In genomic region chr4:147773261-147774184, GRCh38 we compare ENCODE assay signal across 9 cellular contexts. TPM values are rescaled to one million over a fixed set of nuclear protein-coding genes. Genes with fewer than 3 reads are reported as not detected.
DNase-seq lines count a peak whose midpoint lies in the region; ATAC-seq, FAIRE-seq and TF ChIP-seq lines count a peak whose summit lies in the region.
"Had no signal": no experiment of that assay in that cellular context is flagged by ENCODE, and none has a peak within 500 bp of the region (broad histone marks: within the 10 kb centered on the region; RNA-seq: fewer than 3 reads in every experiment).

No MANE protein-coding gene starts in this region.

- H3K27ac ChIP-seq in pancreas: no peak overlapping the region

- peaks cover 3% of the 10 kb centered on the region for H3K36me3 Mint-ChIP-seq in activated CD4-positive, alpha-beta memory T cell treated with anti-CD3 and anti-CD28 coated beads, Interleukin-2, amount 10 ng/mL, durations not matched to agents 7 days and 5 days (ENCODE audit: low read depth)

- H3K4me3 Mint-ChIP-seq in activated CD4-positive, alpha-beta memory T cell treated with anti-CD3 and anti-CD28 coated beads, Interleukin-2, amount 10 ng/mL, durations not matched to agents 7 days and 5 days: no peak overlapping the region

- DNase-seq in choroid plexus epithelial cell (ENCODE audit: low read depth) (peak; percentile 72), pancreas (no peak), midbrain (lab: John Stamatoyannopoulos, UW) (no peak), nucleus accumbens (lab: John Stamatoyannopoulos, UW) (no peak)
- no peak for DNase-seq in activated CD4-positive, alpha-beta memory T cell treated with anti-CD3 and anti-CD28 coated beads, Interleukin-2, amount 10 ng/mL, durations not matched to agents 7 days and 5 days
- DNase-seq in activated T-cell treated with anti-CD3 and anti-CD28 coated beads, Interleukin-2, amount 50 U/mL, for 48 hours: no peak
- DNase-seq: activated CD4-positive, alpha-beta T cell treated with anti-CD3 and anti-CD28 coated beads for 1 hour had no signal

- H3K36me3 ChIP-seq in pancreas: no peaks in the 10 kb centered on the region

- no peak overlapping the region for H3K27ac Mint-ChIP-seq in activated CD4-positive, alpha-beta memory T cell treated with anti-CD3 and anti-CD28 coated beads, Interleukin-2, amount 10 ng/mL, durations not matched to agents 7 days and 5 days

- intact Hi-C loops in pancreas (cut with DNase I): no loop called here

- POLR2A ChIA-PET in activated CD4-positive, alpha-beta memory T cell treated with anti-CD3 and anti-CD28 coated beads, Interleukin-2, amount 10 ng/mL, durations not matched to agents 7 days and 5 days (lab: Charles Lee): no interaction called here

- TF ChIP-seq CTCF in choroid plexus epithelial cell (conservative IDR thresholded peaks at IDR 0.05; ENCODE audit: low read depth, low read length) (no peak), pancreas (IDR thresholded peaks at IDR 0.05) (no peak)

- CTCF ChIA-PET in activated CD4-positive, alpha-beta memory T cell treated with anti-CD3 and anti-CD28 coated beads, Interleukin-2, amount 10 ng/mL, durations not matched to agents 7 days and 5 days (lab: Charles Lee): interaction anchor here (1.0 to 2.0 kb wide), 2 partner anchors 63 to 93 kb away, joined by 3 to 7 read pairs; no protein-coding TSS in a partner anchor

- no peaks in the 10 kb centered on the region for H3K27me3 ChIP-seq in pancreas

- ATAC-seq in GM18520 (IDR thresholded peaks at IDR 0.05; ENCODE audit: unreplicated experiment) (peak; percentile 40), HG03095 (IDR thresholded peaks at IDR 0.05; ENCODE audit: unreplicated experiment) (peak; percentile 44), pancreas (peak; percentile 41 to 60 (median 50))

- no peaks in the 10 kb centered on the region for H3K9me3 ChIP-seq in pancreas

- H3K4me1 ChIP-seq in pancreas: peaks cover 0 to 21% (median 5%) of the 10 kb centered on the region in 3 donors

- peaks cover 24% of the 10 kb centered on the region for H3K4me1 Mint-ChIP-seq in activated CD4-positive, alpha-beta memory T cell treated with anti-CD3 and anti-CD28 coated beads, Interleukin-2, amount 10 ng/mL, durations not matched to agents 7 days and 5 days

- H3K9me3 Mint-ChIP-seq in activated CD4-positive, alpha-beta memory T cell treated with anti-CD3 and anti-CD28 coated beads, Interleukin-2, amount 10 ng/mL, durations not matched to agents 7 days and 5 days: no peaks in the 10 kb centered on the region

- WGBS in pancreas, 2 donors: 55 to 58% methylated on average over 3 of the region's 3 CpGs

- H3K4me3 ChIP-seq in choroid plexus epithelial cell (ENCODE audit: low read depth, low read length) (no peak overlapping the region), pancreas (no peak overlapping the region)

- no peaks in the 10 kb centered on the region for H3K27me3 Mint-ChIP-seq in activated CD4-positive, alpha-beta memory T cell treated with anti-CD3 and anti-CD28 coated beads, Interleukin-2, amount 10 ng/mL, durations not matched to agents 7 days and 5 days

- no peak for FAIRE-seq in pancreas (lab: Jason Lieb, UNC)

RNA-seq across cellular contexts. Expression of gene ARHGAP10, which starts 41.6 kb away (rescaled TPM):
- 10 to 100 TPM in 2 of 6 donors, 1 to 10 TPM in 4; 6.6 to 14.8 (median 9.8) TPM for total RNA-seq in pancreas
- polyA plus RNA-seq in pancreas: 1 to 10 TPM; 6.3 to 6.5 TPM
- total RNA-seq in activated CD4-positive, alpha-beta memory T cell treated with anti-CD3 and anti-CD28 coated beads, Interleukin-2, amount 10 ng/mL, durations not matched to agents 7 days and 5 days: 10 to 100 TPM; 19.7 to 22.2 TPM
